Comparison of ENCODE assay signal across 18 cellular contexts in genomic region chr10:108244443-108245228, GRCh38.
A peak's percentile ranks its signal among the peaks of the same experiment; 100 is the strongest.
DNase-seq lines count a peak whose midpoint lies in the region; ATAC-seq and TF ChIP-seq lines count a peak whose summit lies in the region.
"Had no signal": no experiment of that assay in that cellular context is flagged by ENCODE, and none has a peak within 500 bp of the region (broad histone marks: within the 10 kb centered on the region; RNA-seq: fewer than 3 reads in every experiment).

No MANE protein-coding gene starts in this region.

- H3K9me3 Mint-ChIP-seq in endodermal cell = peaks cover 60% of the 10 kb centered on the region

- H3K36me3 Mint-ChIP-seq in endodermal cell (ENCODE audit: low read depth) = peaks cover 2% of the 10 kb centered on the region

- peaks cover 2% of the 10 kb centered on the region for H3K4me1 ChIP-seq in endodermal cell (ENCODE audit: control insufficient read depth, insufficient read depth, low read length)
- H3K4me1 ChIP-seq: Peyer's patch had no signal

- H3K9me3 ChIP-seq in endodermal cell (ENCODE audit: control insufficient read depth, low read length) = peaks cover 72% of the 10 kb centered on the region
- H3K9me3 ChIP-seq: MG63, Peyer's patch had no signal

- no peaks in the 10 kb centered on the region for H3K36me3 ChIP-seq in endodermal cell (ENCODE audit: control insufficient read depth, insufficient read depth, low read length)
- H3K36me3 ChIP-seq: MG63, Peyer's patch had no signal

- no peak for TF ChIP-seq CTCF in RWPE1 (conservative IDR thresholded peaks at IDR 0.05; ENCODE audit: low read depth)
- peak; percentile 55 for TF ChIP-seq CTCF in endodermal cell (conservative IDR thresholded peaks at IDR 0.05)
- no peak for TF ChIP-seq CTCF in foreskin fibroblast (IDR thresholded peaks at IDR 0.05; ENCODE audit: low read depth, low read length)

- peak; percentile 7 for DNase-seq in DMS53 (lab: John Stamatoyannopoulos, UW)
- DNase-seq in DMS53 treated with DMSO at 0.1 percent for 48 hours (lab: John Stamatoyannopoulos, UW; ENCODE audit: unreplicated experiment) = no peak
- peak; percentile 11 for DNase-seq in RWPE1 (ENCODE audit: low spot score)
- DNase-seq in endodermal cell = peak; percentile 65
- DNase-seq in SK-N-DZ (ENCODE audit: low spot score) = no peak
- no peak for DNase-seq in foreskin fibroblast
- DNase-seq: Calu3, H7, Kasumi-1, MG63, NCI-H2029, NCI-H446, NCI-H526 treated with DMSO at 0.1 percent for 48 hours, Peyer's patch had no signal

- 84 to 87% methylated on average over 7 to 9 of the region's 9 CpGs for WGBS in endodermal cell (ENCODE audit: insufficient coverage in 1 of 2, insufficient read length in 1 of 2), 2 experiments

- POLR2A ChIA-PET in RWPE1 (lab: Yijun Ruan, JAX; ENCODE audit: low non-redundant PET) = no interaction called here

- CTCF ChIA-PET in RWPE1 (lab: Yijun Ruan, JAX) = interaction anchor here (0.6 kb wide), 1 partner anchor 1731 kb away, joined by 3 read pairs; no protein-coding TSS in a partner anchor

- H3K9ac ChIP-seq in endodermal cell (ENCODE audit: extremely low read depth, low read length, poor library complexity, severe bottlenecking) = no peak overlapping the region

- H3K4me1 Mint-ChIP-seq in endodermal cell = peaks cover 6% of the 10 kb centered on the region

- H3K27ac Mint-ChIP-seq in endodermal cell = no peak overlapping the region

- H3K4me3 ChIP-seq in endodermal cell (ENCODE audit: low read length) = no peak overlapping the region
- H3K4me3 ChIP-seq in foreskin fibroblast (ENCODE audit: low read depth in 1 of 2, low read length in 2 of 2) = no peak overlapping the region
- H3K4me3 ChIP-seq: K562, MG63, Peyer's patch had no signal

- peaks cover 8% of the 10 kb centered on the region for H3K27me3 ChIP-seq in endodermal cell (ENCODE audit: control insufficient read depth, insufficient read depth, low read length, poor library complexity, severe bottlenecking)
- H3K27me3 ChIP-seq: MG63, Peyer's patch had no signal

- ATAC-seq in esophagus mucosa = no peak
- ATAC-seq: K562, Right ventricle myocardium inferior had no signal

- H3K27me3 Mint-ChIP-seq in endodermal cell (ENCODE audit: insufficient read depth) = peaks cover 50% of the 10 kb centered on the region

- no peak overlapping the region for H3K4me3 Mint-ChIP-seq in endodermal cell

- H3K27ac ChIP-seq in RWPE1 = no peak overlapping the region
- no peak overlapping the region for H3K27ac ChIP-seq in endodermal cell (ENCODE audit: low read depth, low read length)
- H3K27ac ChIP-seq: 22Rv1, Peyer's patch had no signal

Comparison
In these comparisons a context has a peak if more than half of its experiments do, and no peak if none do; other contexts are left out.
1. DNase-seq: peak in DMS53 (single experiment), RWPE1 (single experiment) and endodermal cell (single experiment); none in DMS53 treated with DMSO at 0.1 percent for 48 hours (single experiment), SK-N-DZ (single experiment) and foreskin fibroblast (0 of 2).